ENCODE assay signal across 21 cellular contexts in genomic region chr2:240508832-240509545, GRCh38. TPM values are rescaled to one million over a fixed set of nuclear protein-coding genes. Genes with fewer than 3 reads are reported as not detected.
DNase-seq lines count a peak whose midpoint lies in the region; ATAC-seq and TF ChIP-seq lines count a peak whose summit lies in the region.
"Had no signal": no experiment of that assay in that cellular context is flagged by ENCODE, and none has a peak within 500 bp of the region (broad histone marks: within the 10 kb centered on the region; RNA-seq: fewer than 3 reads in every experiment).

No MANE protein-coding gene starts in this region.

- TF ChIP-seq CTCF in lower leg skin (IDR thresholded peaks at IDR 0.05) (no peak), type B pancreatic cell (conservative IDR thresholded peaks at IDR 0.05) (no peak), esophagus squamous epithelium (IDR thresholded peaks at IDR 0.05) (no peak)

- peaks cover 7% of the 10 kb centered on the region for H3K4me1 Mint-ChIP-seq in activated CD8-positive, alpha-beta memory T cell treated with anti-CD3 and anti-CD28 coated beads, Interleukin-2, amount 10 ng/mL, durations not matched to agents 7 days and 5 days
- peaks cover 7% of the 10 kb centered on the region for H3K4me1 Mint-ChIP-seq in activated T-helper 2 cell treated with anti-CD3 and anti-CD28 coated beads, Interferon-gamma antibody, Interleukin-2, Interleukin-4, amounts not matched to agents 10 μg/mL and 5 μg/mL and 100 μg/mL, durations not matched to agents 14 hours and 24 hours and 36 hours (ENCODE audit: low read depth)
- peaks cover 2% of the 10 kb centered on the region for H3K4me1 Mint-ChIP-seq in type B pancreatic cell (ENCODE audit: unreplicated experiment)

- H3K4me3 ChIP-seq in lower leg skin (ENCODE audit: low read depth, poor library complexity, severe bottlenecking) (no peak overlapping the region), esophagus squamous epithelium (no peak overlapping the region)
- H3K4me3 ChIP-seq: BLaER1 had no signal

- H3K27me3 Mint-ChIP-seq in activated CD8-positive, alpha-beta memory T cell treated with anti-CD3 and anti-CD28 coated beads, Interleukin-2, amount 10 ng/mL, durations not matched to agents 7 days and 5 days = no peaks in the 10 kb centered on the region
- no peaks in the 10 kb centered on the region for H3K27me3 Mint-ChIP-seq in activated T-helper 2 cell treated with anti-CD3 and anti-CD28 coated beads, Interferon-gamma antibody, Interleukin-2, Interleukin-4, amounts not matched to agents 10 μg/mL and 5 μg/mL and 100 μg/mL, durations not matched to agents 14 hours and 24 hours and 36 hours (ENCODE audit: low read depth)
- H3K27me3 Mint-ChIP-seq in type B pancreatic cell = no peaks in the 10 kb centered on the region

- H3K4me1 ChIP-seq in esophagus squamous epithelium = peaks cover 0 to 6% (median 2%) of the 10 kb centered on the region in 3 donors

- no peak overlapping the region for H3K27ac ChIP-seq in esophagus squamous epithelium
- H3K27ac ChIP-seq: BLaER1 had no signal

- CTCF ChIA-PET in activated CD8-positive, alpha-beta memory T cell treated with anti-CD3 and anti-CD28 coated beads, Interleukin-2, amount 10 ng/mL, durations not matched to agents 7 days and 5 days (lab: Charles Lee) = no interaction called here

- no peaks in the 10 kb centered on the region for H3K36me3 Mint-ChIP-seq in activated CD8-positive, alpha-beta memory T cell treated with anti-CD3 and anti-CD28 coated beads, Interleukin-2, amount 10 ng/mL, durations not matched to agents 7 days and 5 days
- no peaks in the 10 kb centered on the region for H3K36me3 Mint-ChIP-seq in activated T-helper 2 cell treated with anti-CD3 and anti-CD28 coated beads, Interferon-gamma antibody, Interleukin-2, Interleukin-4, amounts not matched to agents 10 μg/mL and 5 μg/mL and 100 μg/mL, durations not matched to agents 14 hours and 24 hours and 36 hours (ENCODE audit: low read depth)
- no peaks in the 10 kb centered on the region for H3K36me3 Mint-ChIP-seq in type B pancreatic cell

- H3K27ac Mint-ChIP-seq in activated CD8-positive, alpha-beta memory T cell treated with anti-CD3 and anti-CD28 coated beads, Interleukin-2, amount 10 ng/mL, durations not matched to agents 7 days and 5 days = no peak overlapping the region
- no peak overlapping the region for H3K27ac Mint-ChIP-seq in activated T-helper 2 cell treated with anti-CD3 and anti-CD28 coated beads, Interferon-gamma antibody, Interleukin-2, Interleukin-4, amounts not matched to agents 10 μg/mL and 5 μg/mL and 100 μg/mL, durations not matched to agents 14 hours and 24 hours and 36 hours
- no peak overlapping the region for H3K27ac Mint-ChIP-seq in type B pancreatic cell

- WGBS in lower leg skin, 2 donors = 98% methylated on average over 7 of the region's 7 CpGs
- 93 to 95% methylated on average over 7 of the region's 7 CpGs for WGBS in esophagus squamous epithelium, 2 donors

- no peak for ATAC-seq in activated CD8-positive, alpha-beta memory T cell treated with anti-CD3 and anti-CD28 coated beads, Interleukin-2, amount 10 ng/mL, durations not matched to agents 7 days and 5 days
- no peak for ATAC-seq in GM19463 (IDR thresholded peaks at IDR 0.05; ENCODE audit: unreplicated experiment)
- ATAC-seq: Panc1 had no signal

- H3K27me3 ChIP-seq in esophagus squamous epithelium = no peaks in the 10 kb centered on the region
- H3K27me3 ChIP-seq: BLaER1 had no signal

- H3K36me3 ChIP-seq in esophagus squamous epithelium = peaks cover 0 to 47% (median 0%) of the 10 kb centered on the region in 3 donors

- intact Hi-C loops in activated T-helper 2 cell treated with anti-CD3 and anti-CD28 coated beads, Interferon-gamma antibody, Interleukin-2, Interleukin-4, amounts not matched to agents 10 μg/mL and 5 μg/mL and 100 μg/mL, durations not matched to agents 14 hours and 24 hours and 36 hours (cut with micrococcal nuclease) = no loop called here
- intact Hi-C loops in lower leg skin (cut with DNase I; ENCODE audit: low total_unique reads) = no loop called here
- intact Hi-C loops in esophagus squamous epithelium (cut with DNase I) = loop anchor here (10.0 kb wide), 1 partner anchor 196 kb away; no protein-coding TSS in a partner anchor

- no peak for TF ChIP-seq POLR2A in lower leg skin (IDR thresholded peaks at IDR 0.05)
- TF ChIP-seq POLR2A in esophagus squamous epithelium (IDR thresholded peaks at IDR 0.05) = no peak

- no peaks in the 10 kb centered on the region for H3K9me3 Mint-ChIP-seq in activated CD8-positive, alpha-beta memory T cell treated with anti-CD3 and anti-CD28 coated beads, Interleukin-2, amount 10 ng/mL, durations not matched to agents 7 days and 5 days (ENCODE audit: low read depth)
- no peaks in the 10 kb centered on the region for H3K9me3 Mint-ChIP-seq in activated T-helper 2 cell treated with anti-CD3 and anti-CD28 coated beads, Interferon-gamma antibody, Interleukin-2, Interleukin-4, amounts not matched to agents 10 μg/mL and 5 μg/mL and 100 μg/mL, durations not matched to agents 14 hours and 24 hours and 36 hours
- no peaks in the 10 kb centered on the region for H3K9me3 Mint-ChIP-seq in type B pancreatic cell
- H3K9me3 Mint-ChIP-seq: CD8-positive, alpha-beta memory T cell had no signal

- no peak overlapping the region for H3K4me3 Mint-ChIP-seq in activated CD8-positive, alpha-beta memory T cell treated with anti-CD3 and anti-CD28 coated beads, Interleukin-2, amount 10 ng/mL, durations not matched to agents 7 days and 5 days
- H3K4me3 Mint-ChIP-seq in activated T-helper 2 cell treated with anti-CD3 and anti-CD28 coated beads, Interferon-gamma antibody, Interleukin-2, Interleukin-4, amounts not matched to agents 10 μg/mL and 5 μg/mL and 100 μg/mL, durations not matched to agents 14 hours and 24 hours and 36 hours (ENCODE audit: low read depth) = no peak overlapping the region
- H3K4me3 Mint-ChIP-seq in type B pancreatic cell = no peak overlapping the region
- H3K4me3 Mint-ChIP-seq: CD8-positive, alpha-beta memory T cell had no signal

- H3K9me3 ChIP-seq in esophagus squamous epithelium = no peaks in the 10 kb centered on the region
- H3K9me3 ChIP-seq: BLaER1 had no signal

- peak; percentile 32 for DNase-seq in activated CD8-positive, alpha-beta memory T cell treated with anti-CD3 and anti-CD28 coated beads for 24 hours
- no peak for DNase-seq in activated CD8-positive, alpha-beta memory T cell treated with anti-CD3 and anti-CD28 coated beads, Interleukin-2, amount 10 ng/mL, durations not matched to agents 7 days and 5 days
- DNase-seq in activated T-helper 2 cell treated with anti-CD3 and anti-CD28 coated beads, Interferon-gamma antibody, Interleukin-2, Interleukin-4, amounts not matched to agents 10 μg/mL and 5 μg/mL and 100 μg/mL, durations not matched to agents 14 hours and 24 hours and 36 hours (ENCODE audit: low spot score) = peak; percentile 2
- peak; percentile 6 to 53 for DNase-seq in lower leg skin (ENCODE audit: low spot score in 2 of 2)
- DNase-seq in type B pancreatic cell (ENCODE audit: extremely low spot score, unreplicated experiment) = peak; percentile 53
- DNase-seq in dedifferentiated amniotic fluid mesenchymal stem cell (ENCODE audit: extremely low spot score) = no peak
- no peak for DNase-seq in esophagus squamous epithelium (lab: John Stamatoyannopoulos, UW)
- DNase-seq: CD8-positive, alpha-beta memory T cell; DND-41; GOT3; IMR-90; Kasumi-1; MM.1S; NCI-H1105; NCI-H1694; NCI-H2107; NCI-H2227 treated with DMSO at 0.1 percent for 48 hours; NCI-H524 had no signal

RNA-seq across cellular contexts. Expression of gene ANKMY1, which starts 48.8 kb away (rescaled TPM):
- 10 to 100 TPM; 21.3 to 33.5 TPM for total RNA-seq in activated CD8-positive, alpha-beta memory T cell treated with anti-CD3 and anti-CD28 coated beads, Interleukin-2, amount 10 ng/mL, durations not matched to agents 7 days and 5 days
- 23.7 and 25.1 TPM in 2 replicates for total RNA-seq in activated T-helper 2 cell treated with anti-CD3 and anti-CD28 coated beads, Interferon-gamma antibody, Interleukin-2, Interleukin-4, amounts not matched to agents 10 μg/mL and 5 μg/mL and 100 μg/mL, durations not matched to agents 14 hours and 24 hours and 36 hours
- 10 to 100 TPM; 18.0 to 22.7 (median 21.1) TPM for total RNA-seq in lower leg skin
- total RNA-seq in type B pancreatic cell (ENCODE audit: low replicate concordance) = 13.4 and 16.8 TPM in 2 replicates
- total RNA-seq in esophagus squamous epithelium = 10 to 100 TPM in 3 of 4 donors, 1 to 10 TPM in 1; 8.2 to 23.8 (median 17.1) TPM

RNA-seq across cellular contexts. Expression of gene DUSP28, which starts 51.2 kb away (rescaled TPM):
- 10 to 100 TPM; 10.0 to 10.1 TPM for total RNA-seq in activated CD8-positive, alpha-beta memory T cell treated with anti-CD3 and anti-CD28 coated beads, Interleukin-2, amount 10 ng/mL, durations not matched to agents 7 days and 5 days
- total RNA-seq in activated T-helper 2 cell treated with anti-CD3 and anti-CD28 coated beads, Interferon-gamma antibody, Interleukin-2, Interleukin-4, amounts not matched to agents 10 μg/mL and 5 μg/mL and 100 μg/mL, durations not matched to agents 14 hours and 24 hours and 36 hours = 4.8 and 6.5 TPM in 2 replicates
- total RNA-seq in lower leg skin (1 to 10 TPM; 5.5 to 8.1 (median 7.4) TPM), type B pancreatic cell (ENCODE audit: low replicate concordance) (4.3 and 6.4 TPM in 2 replicates), esophagus squamous epithelium (10 to 100 TPM in 1 of 4 donors, 1 to 10 TPM in 3; 2.0 to 10.5 (median 5.3) TPM)

RNA-seq across cellular contexts. Expression of gene RNPEPL1, which starts 59.3 kb away (rescaled TPM):
- 100 to 1,000 TPM; 101 to 152 TPM for total RNA-seq in activated CD8-positive, alpha-beta memory T cell treated with anti-CD3 and anti-CD28 coated beads, Interleukin-2, amount 10 ng/mL, durations not matched to agents 7 days and 5 days
- 67.3 and 71.3 TPM in 2 replicates for total RNA-seq in activated T-helper 2 cell treated with anti-CD3 and anti-CD28 coated beads, Interferon-gamma antibody, Interleukin-2, Interleukin-4, amounts not matched to agents 10 μg/mL and 5 μg/mL and 100 μg/mL, durations not matched to agents 14 hours and 24 hours and 36 hours
- 10 to 100 TPM; 76.1 to 99.9 (median 78.6) TPM for total RNA-seq in lower leg skin
- 40.5 and 66.4 TPM in 2 replicates for total RNA-seq in type B pancreatic cell (ENCODE audit: low replicate concordance)
- total RNA-seq in esophagus squamous epithelium = 10 to 100 TPM; 41.9 to 96.5 (median 48.1) TPM

Comparison
In these comparisons a context has a peak if more than half of its experiments do, and no peak if none do; other contexts are left out.
1. DNase-seq: peak in activated CD8-positive, alpha-beta memory T cell treated with anti-CD3 and anti-CD28 coated beads for 24 hours (single experiment), activated T-helper 2 cell treated with anti-CD3 and anti-CD28 coated beads, Interferon-gamma antibody, Interleukin-2, Interleukin-4, amounts not matched to agents 10 μg/mL and 5 μg/mL and 100 μg/mL, durations not matched to agents 14 hours and 24 hours and 36 hours (single experiment), lower leg skin (2 of 2) and type B pancreatic cell (single experiment); none in activated CD8-positive, alpha-beta memory T cell treated with anti-CD3 and anti-CD28 coated beads, Interleukin-2, amount 10 ng/mL, durations not matched to agents 7 days and 5 days (single experiment), dedifferentiated amniotic fluid mesenchymal stem cell (single experiment) and esophagus squamous epithelium (single experiment).